9 cellular contexts compared by ENCODE assay signal in genomic region chr11:95715777-95716241, GRCh38.
DNase-seq lines count a peak whose midpoint lies in the region; ATAC-seq and TF ChIP-seq lines count a peak whose summit lies in the region.
"Had no signal": no experiment of that assay in that cellular context is flagged by ENCODE, and none has a peak within 500 bp of the region (broad histone marks: within the 10 kb centered on the region; RNA-seq: fewer than 3 reads in every experiment).

No MANE protein-coding gene starts in this region.

- TF ChIP-seq CTCF in RWPE2 (IDR thresholded peaks at IDR 0.05; ENCODE audit: poor library complexity, severe bottlenecking) (no peak), dorsolateral prefrontal cortex (IDR thresholded peaks at IDR 0.05 in 54 of 56, conservative IDR thresholded peaks at IDR 0.05 in 2 of 56; ENCODE audit: low read depth in 1 of 56, partially characterized antibody in 56 of 56) (no peak)

- DNase-seq in RWPE2 (ENCODE audit: low spot score) = no peak
- peak in 6 of 10 donors; percentile 13 to 65 (median 43) for DNase-seq in dorsolateral prefrontal cortex
- DNase-seq in stimulated activated CD8-positive, alpha-beta memory T cell treated with anti-CD3 and anti-CD28 coated beads, Interleukin-12 subunit alpha, Interleukin-12 subunit beta, amount 100 ng/mL, for 4 hours (ENCODE audit: low read depth) = peak; percentile 13
- DNase-seq in NCI-H748 treated with DMSO at 0.1 percent for 48 hours (lab: John Stamatoyannopoulos, UW) = no peak
- DNase-seq in D341Med (ENCODE audit: low spot score) = no peak
- DNase-seq in NCI-H2227 (lab: John Stamatoyannopoulos, UW; ENCODE audit: unreplicated experiment) = no peak
- DNase-seq: IMR-90 had no signal

- no peaks in the 10 kb centered on the region for H3K4me1 ChIP-seq in RWPE2 (ENCODE audit: insufficient read depth, poor library complexity, severe bottlenecking)

- H3K9me3 ChIP-seq in RWPE2 (ENCODE audit: severe bottlenecking) = no peaks in the 10 kb centered on the region

- H3K27ac ChIP-seq in RWPE2 (ENCODE audit: poor library complexity, severe bottlenecking) (no peak overlapping the region), dorsolateral prefrontal cortex (peak overlapping the region in 42 of 59 donors; percentile 2 to 77 (median 51))

- ATAC-seq in GM18508 (IDR thresholded peaks at IDR 0.05; ENCODE audit: insufficient read depth, unreplicated experiment) (peak; percentile 83), HG02759 (IDR thresholded peaks at IDR 0.05; ENCODE audit: unreplicated experiment) (peak; percentile 88), RWPE2 (ENCODE audit: low read depth) (peak; percentile 58; the same call in 2 of the 3 replicates)

- intact Hi-C loops in dorsolateral prefrontal cortex (cut with DNase I) = no loop called here

- H3K27me3 ChIP-seq in RWPE2 (ENCODE audit: insufficient read depth, poor library complexity, severe bottlenecking) = no peaks in the 10 kb centered on the region
- no peaks in the 10 kb centered on the region for H3K27me3 ChIP-seq in dorsolateral prefrontal cortex

- H3K4me3 ChIP-seq in RWPE2 (ENCODE audit: severe bottlenecking) (no peak overlapping the region), dorsolateral prefrontal cortex (peak overlapping the region in 2 of 59 donors; percentile 27 to 32)

- no peaks in the 10 kb centered on the region for H3K36me3 ChIP-seq in RWPE2 (ENCODE audit: low read depth)

Comparison
In these comparisons a context has a peak if more than half of its experiments do, and no peak if none do; other contexts are left out.
1. DNase-seq: peak in dorsolateral prefrontal cortex (6 of 10) and stimulated activated CD8-positive, alpha-beta memory T cell treated with anti-CD3 and anti-CD28 coated beads, Interleukin-12 subunit alpha, Interleukin-12 subunit beta, amount 100 ng/mL, for 4 hours (single experiment); none in RWPE2 (single experiment), NCI-H748 treated with DMSO at 0.1 percent for 48 hours (single experiment), D341Med (single experiment) and NCI-H2227 (single experiment).
2. Peak in every context shown above with its lines, with median percentiles within 50 percentile points of each other: ATAC-seq.